Comparison of ENCODE assay signal across 15 cellular contexts in genomic region chr7:34497153-34497777, GRCh38.
DNase-seq lines count a peak whose midpoint lies in the region; ATAC-seq and TF ChIP-seq lines count a peak whose summit lies in the region.
"Had no signal": no experiment of that assay in that cellular context is flagged by ENCODE, and none has a peak within 500 bp of the region (broad histone marks: within the 10 kb centered on the region; RNA-seq: fewer than 3 reads in every experiment).

No MANE protein-coding gene starts in this region.

- H3K9me3 ChIP-seq in mammary epithelial cell (replicated peaks; ENCODE audit: insufficient read depth, low read length) (no peaks in the 10 kb centered on the region), neural progenitor cell (ENCODE audit: low read depth) (no peaks in the 10 kb centered on the region), mucosa of descending colon (no peaks in the 10 kb centered on the region)

- no peak overlapping the region for H3K4me2 ChIP-seq in mammary epithelial cell (ENCODE audit: insufficient read depth, low read depth, low read length)
- no peak overlapping the region for H3K4me2 ChIP-seq in neural progenitor cell

- no peak overlapping the region for H3K27ac Mint-ChIP-seq in neural progenitor cell
- H3K27ac Mint-ChIP-seq: activated T-cell treated with anti-CD3 and anti-CD28 coated beads, Interleukin-2, amount 50 U/mL, for 72 hours; brain had no signal

- H3K4me3 ChIP-seq in LNCaP clone FGC (ENCODE audit: low read depth, low read length): no peak overlapping the region
- no peak overlapping the region for H3K4me3 ChIP-seq in mammary epithelial cell (replicated peaks in 1 of 3; ENCODE audit: insufficient read depth in 1 of 3, low read depth in 2 of 3, low read length in 3 of 3)
- no peak overlapping the region for H3K4me3 ChIP-seq in neural progenitor cell
- H3K4me3 ChIP-seq in mucosa of descending colon: no peak overlapping the region

- H3K9ac ChIP-seq in mammary epithelial cell (ENCODE audit: insufficient read depth, low read length) (no peak overlapping the region), neural progenitor cell (no peak overlapping the region)

- intact Hi-C loops in mammary epithelial cell (cut with micrococcal nuclease) (no loop called here), mucosa of descending colon (cut with DNase I, micrococcal nuclease) (no loop called here)

- H4K20me1 ChIP-seq in mammary epithelial cell (ENCODE audit: insufficient read depth, low read length): no peaks in the 10 kb centered on the region
- no peaks in the 10 kb centered on the region for H4K20me1 ChIP-seq in neural progenitor cell (ENCODE audit: low read depth)

- dilution Hi-C loops in mammary epithelial cell (cut with HindIII; ENCODE audit: low sequenced_read_pairs): no loop called here

- peaks cover under 1% of the 10 kb centered on the region for H3K4me1 Mint-ChIP-seq in neural progenitor cell

- in situ Hi-C loops in mammary epithelial cell (cut with MboI; ENCODE audit: low sequenced_read_pairs in 2 of 2): no loop called here

- H3K27me3 Mint-ChIP-seq in neural progenitor cell (ENCODE audit: insufficient read depth, low read depth): no peaks in the 10 kb centered on the region

- H3K27me3 ChIP-seq in mammary epithelial cell (ENCODE audit: insufficient read depth, low read length) (no peaks in the 10 kb centered on the region), neural progenitor cell (no peaks in the 10 kb centered on the region)

- TF ChIP-seq CTCF in LNCaP clone FGC (IDR thresholded peaks at IDR 0.05; ENCODE audit: control insufficient read depth, extremely low read depth, insufficient read depth) (peak; percentile 21; the same call in 1 of the 2 replicates), mammary epithelial cell (conservative IDR thresholded peaks at IDR 0.05 in 1 of 2, IDR thresholded peaks at IDR 0.05 in 1 of 2; ENCODE audit: extremely low read depth in 1 of 2, insufficient read depth in 1 of 2, low read depth in 1 of 2, low read length in 2 of 2) (peak; percentile 41 to 42), neural progenitor cell (IDR thresholded peaks at IDR 0.05) (peak; percentile 62), mucosa of descending colon (IDR thresholded peaks at IDR 0.05) (no peak)

- H3K9me3 Mint-ChIP-seq in neural progenitor cell: no peaks in the 10 kb centered on the region

- H2AFZ ChIP-seq in mammary epithelial cell (ENCODE audit: low read depth, low read length) (no peak overlapping the region), neural progenitor cell (replicated peaks) (no peak overlapping the region)

- H3K36me3 ChIP-seq in mammary epithelial cell (ENCODE audit: insufficient read depth, low read length) (no peaks in the 10 kb centered on the region), neural progenitor cell (no peaks in the 10 kb centered on the region), mucosa of descending colon (ENCODE audit: low read depth) (no peaks in the 10 kb centered on the region)

- no peaks in the 10 kb centered on the region for H3K36me3 Mint-ChIP-seq in neural progenitor cell
- H3K36me3 Mint-ChIP-seq: brain had no signal

- WGBS in mammary epithelial cell (ENCODE audit: low coverage, missing lambda C conversion rate): 31% methylated on average over 3 of the region's 4 CpGs

- no peaks in the 10 kb centered on the region for H3F3A ChIP-seq in neural progenitor cell (ENCODE audit: low read depth)

- H3K27ac ChIP-seq in mammary epithelial cell (ENCODE audit: insufficient read depth, low read depth, low read length) (no peak overlapping the region), neural progenitor cell (no peak overlapping the region)

- H3K4me1 ChIP-seq in mammary epithelial cell (ENCODE audit: insufficient read depth, low read length): no peaks in the 10 kb centered on the region
- peaks cover 11% of the 10 kb centered on the region for H3K4me1 ChIP-seq in neural progenitor cell
- no peaks in the 10 kb centered on the region for H3K4me1 ChIP-seq in mucosa of descending colon (ENCODE audit: low read depth)

- CTCF ChIA-PET in mammary epithelial cell (lab: Charles Lee; ENCODE audit: low non-redundant PET): interaction anchor here (0.7 to 1.0 kb wide), 2 partner anchors 100 to 319 kb away, joined by 3 read pairs; no protein-coding TSS in a partner anchor

- DNase-seq in DMS53 (lab: John Stamatoyannopoulos, UW) (peak; percentile 63), DMS53 treated with DMSO at 0.1 percent for 48 hours (lab: John Stamatoyannopoulos, UW; ENCODE audit: unreplicated experiment) (no peak), LNCaP clone FGC (ENCODE audit: low read depth) (no peak), mammary epithelial cell (no peak), neural progenitor cell (ENCODE audit: low spot score) (peak; percentile 21), mucosa of descending colon (no peak)
- DNase-seq: activated T-cell treated with anti-CD3 and anti-CD28 coated beads, Interleukin-2, amount 50 U/mL, for 72 hours; left colon; NCI-H187; OCI-M1; stimulated activated CD4-positive, alpha-beta T cell treated with anti-CD3 and anti-CD28 coated beads, Interleukin-1b, Interleukin-23, amount 100 ng/mL, for 48 hours; stimulated activated naive CD8-positive, alpha-beta T cell treated with anti-CD3 and anti-CD28 coated beads, Interleukin-15, Interleukin-2, amounts not matched to agents 100 U/mL and 50 U/mL, for 24 hours had no signal

- ATAC-seq in GM21737 (IDR thresholded peaks at IDR 0.05; ENCODE audit: unreplicated experiment) (no peak), HG02970 (IDR thresholded peaks at IDR 0.05; ENCODE audit: low FRiP score, unreplicated experiment) (no peak), mucosa of descending colon (no peak)
- ATAC-seq: activated T-cell treated with anti-CD3 and anti-CD28 coated beads, Interleukin-2, amount 50 U/mL, for 72 hours; left colon; stimulated activated naive CD8-positive, alpha-beta T cell treated with anti-CD3 and anti-CD28 coated beads, Interleukin-15, Interleukin-2, amounts not matched to agents 100 U/mL and 50 U/mL, for 24 hours had no signal

- no TSS peak for BruUV-seq in mammary epithelial cell (replicated peaks; lab: Mats Ljungman, UMichigan)

- H3K79me2 ChIP-seq in mammary epithelial cell (ENCODE audit: insufficient read depth, low read length) (no peaks in the 10 kb centered on the region), neural progenitor cell (ENCODE audit: low read depth) (no peaks in the 10 kb centered on the region)

- no peak overlapping the region for H3K4me3 Mint-ChIP-seq in neural progenitor cell
- H3K4me3 Mint-ChIP-seq: activated T-cell treated with anti-CD3 and anti-CD28 coated beads, Interleukin-2, amount 50 U/mL, for 72 hours; brain had no signal

Comparison
In these comparisons a context has a peak if more than half of its experiments do, and no peak if none do; other contexts are left out.
1. DNase-seq: peak in DMS53 (single experiment) and neural progenitor cell (single experiment); none in DMS53 treated with DMSO at 0.1 percent for 48 hours (single experiment), LNCaP clone FGC (single experiment), mammary epithelial cell (single experiment) and mucosa of descending colon (0 of 3).